In the genomic region with DNA sequence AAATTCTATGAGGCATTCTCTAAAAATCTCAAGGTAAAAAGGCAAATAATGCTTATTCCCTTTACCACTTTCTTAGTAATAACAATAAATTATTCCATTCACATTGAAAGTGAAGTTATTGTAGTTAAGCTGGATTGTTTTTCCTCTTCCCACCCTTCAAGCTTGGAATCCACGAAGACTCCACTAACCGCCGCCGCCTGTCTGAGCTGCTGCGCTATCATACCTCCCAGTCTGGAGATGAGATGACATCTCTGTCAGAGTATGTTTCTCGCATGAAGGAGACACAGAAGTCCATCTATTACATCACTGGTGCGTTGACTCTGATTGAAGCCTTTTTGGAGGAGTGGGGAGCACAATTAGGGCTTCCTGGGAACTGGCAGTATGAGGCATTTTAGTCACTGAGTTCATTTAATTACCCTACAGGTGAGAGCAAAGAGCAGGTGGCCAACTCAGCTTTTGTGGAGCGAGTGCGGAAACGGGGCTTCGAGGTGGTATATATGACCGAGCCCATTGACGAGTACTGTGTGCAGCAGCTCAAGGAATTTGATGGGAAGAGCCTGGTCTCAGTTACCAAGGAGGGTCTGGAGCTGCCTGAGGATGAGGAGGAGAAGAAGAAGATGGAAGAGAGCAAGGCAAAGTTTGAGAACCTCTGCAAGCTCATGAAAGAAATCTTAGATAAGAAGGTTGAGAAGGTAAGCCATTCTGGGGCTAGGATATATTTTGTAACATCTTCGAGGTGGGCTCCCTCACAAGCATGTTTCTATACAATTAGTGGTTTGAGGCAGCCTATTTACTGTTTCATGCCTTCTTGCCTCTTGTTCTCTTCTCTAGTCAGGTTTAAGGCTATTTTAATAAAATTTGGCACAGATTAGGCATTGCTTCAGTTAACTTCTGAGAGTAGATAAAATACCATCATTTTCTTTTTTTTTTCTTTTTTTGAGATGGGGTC, we compare ENCODE assay signal across 16 cellular contexts. TPM values are rescaled to one million over a fixed set of nuclear protein-coding genes. Genes with fewer than 3 reads are reported as not detected.
DNase-seq lines count a peak whose midpoint lies in the region; ATAC-seq and TF ChIP-seq lines count a peak whose summit lies in the region.
"Had no signal": no experiment of that assay in that cellular context is flagged by ENCODE, and none has a peak within 500 bp of the region (broad histone marks: within the 10 kb centered on the region; RNA-seq: fewer than 3 reads in every experiment).

No MANE protein-coding gene starts in this region.

- H3K79me2 ChIP-seq in osteoblast (ENCODE audit: insufficient read depth, low read length): peaks cover 88% of the 10 kb centered on the region

- H3K4me3 Mint-ChIP-seq in activated CD4-positive, alpha-beta T cell treated with anti-CD3 and anti-CD28 coated beads for 36 hours: peak overlapping the region; percentile 97
- H3K4me3 Mint-ChIP-seq in IgD-negative memory B cell: peak overlapping the region in 1 of 4 donors; percentile 95
- peak overlapping the region; percentile 100 for H3K4me3 Mint-ChIP-seq in activated naive CD8-positive, alpha-beta T cell treated with anti-CD3 and anti-CD28 coated beads, Interleukin-2, amount 50 U/mL, for 24 hours

- no peak overlapping the region for H3K27ac ChIP-seq in osteoblast (ENCODE audit: low read depth, low read length)
- H3K27ac ChIP-seq: coronary artery had no signal

- H3K9me3 Mint-ChIP-seq in activated CD4-positive, alpha-beta T cell treated with anti-CD3 and anti-CD28 coated beads for 36 hours (ENCODE audit: low read depth): no peaks in the 10 kb centered on the region
- H3K9me3 Mint-ChIP-seq in IgD-negative memory B cell: no peaks in the 10 kb centered on the region
- no peaks in the 10 kb centered on the region for H3K9me3 Mint-ChIP-seq in activated naive CD8-positive, alpha-beta T cell treated with anti-CD3 and anti-CD28 coated beads, Interleukin-2, amount 50 U/mL, for 24 hours

- TF ChIP-seq CTCF in osteoblast (IDR thresholded peaks at IDR 0.05; ENCODE audit: extremely low read depth, low read depth, low read length) (no peak), GM13976 (IDR thresholded peaks at IDR 0.05; ENCODE audit: borderline replicate concordance, control extremely low read depth, extremely low read depth, insufficient read depth, missing control alignments) (no peak)

- no peaks in the 10 kb centered on the region for H3K27me3 Mint-ChIP-seq in activated CD4-positive, alpha-beta T cell treated with anti-CD3 and anti-CD28 coated beads for 36 hours
- peaks cover 2% of the 10 kb centered on the region for H3K27me3 Mint-ChIP-seq in IgD-negative memory B cell
- H3K27me3 Mint-ChIP-seq in activated naive CD8-positive, alpha-beta T cell treated with anti-CD3 and anti-CD28 coated beads, Interleukin-2, amount 50 U/mL, for 24 hours: peaks cover 3% of the 10 kb centered on the region

- H3K27me3 ChIP-seq in osteoblast (ENCODE audit: insufficient read depth, low read length): no peaks in the 10 kb centered on the region

- peak overlapping the region; percentile 44 for H3K27ac Mint-ChIP-seq in activated CD4-positive, alpha-beta T cell treated with anti-CD3 and anti-CD28 coated beads for 36 hours
- peak overlapping the region; percentile 1 to 98 (median 71) for H3K27ac Mint-ChIP-seq in IgD-negative memory B cell
- peak overlapping the region; percentile 100 for H3K27ac Mint-ChIP-seq in activated naive CD8-positive, alpha-beta T cell treated with anti-CD3 and anti-CD28 coated beads, Interleukin-2, amount 50 U/mL, for 24 hours

- POLR2A ChIA-PET in activated CD4-positive, alpha-beta T cell treated with anti-CD3 and anti-CD28 coated beads for 36 hours (lab: Charles Lee): interaction anchor here (0.7 to 0.9 kb wide), 2 partner anchors 60 to 152 kb away, joined by 3 read pairs; no protein-coding TSS in a partner anchor

- H3K36me3 ChIP-seq in osteoblast (ENCODE audit: insufficient read depth, low read length): peaks cover 73% of the 10 kb centered on the region

- no peak overlapping the region for H3K4me2 ChIP-seq in osteoblast (ENCODE audit: insufficient read depth, low read length)

- H3K9me3 ChIP-seq in osteoblast (ENCODE audit: low read depth, low read length): no peaks in the 10 kb centered on the region

- H4K20me1 ChIP-seq in osteoblast (ENCODE audit: insufficient read depth, low read length): peaks cover 90% of the 10 kb centered on the region

- H3K4me1 ChIP-seq in osteoblast (ENCODE audit: insufficient read depth, low read length): peaks cover 30% of the 10 kb centered on the region

- H3K4me1 Mint-ChIP-seq in activated CD4-positive, alpha-beta T cell treated with anti-CD3 and anti-CD28 coated beads for 36 hours: peaks cover 70% of the 10 kb centered on the region
- peaks cover 47 to 64% (median 49%) of the 10 kb centered on the region in 3 donors for H3K4me1 Mint-ChIP-seq in IgD-negative memory B cell
- H3K4me1 Mint-ChIP-seq in activated naive CD8-positive, alpha-beta T cell treated with anti-CD3 and anti-CD28 coated beads, Interleukin-2, amount 50 U/mL, for 24 hours: peaks cover 87% of the 10 kb centered on the region

- no peak overlapping the region for H3K4me3 ChIP-seq in osteoblast (ENCODE audit: insufficient read depth, low read length)
- H3K4me3 ChIP-seq: coronary artery had no signal

- in situ Hi-C loops in GM13976 (cut with MboI; ENCODE audit: low sequenced_read_pairs, unreplicated experiment): no loop called here

- H2AFZ ChIP-seq in osteoblast (ENCODE audit: low read length): no peak overlapping the region

- peaks cover 82% of the 10 kb centered on the region for H3K36me3 Mint-ChIP-seq in activated CD4-positive, alpha-beta T cell treated with anti-CD3 and anti-CD28 coated beads for 36 hours (ENCODE audit: low read depth)
- peaks cover 10% of the 10 kb centered on the region for H3K36me3 Mint-ChIP-seq in IgD-negative memory B cell
- H3K36me3 Mint-ChIP-seq in activated naive CD8-positive, alpha-beta T cell treated with anti-CD3 and anti-CD28 coated beads, Interleukin-2, amount 50 U/mL, for 24 hours (ENCODE audit: low read depth): peaks cover 80% of the 10 kb centered on the region

- intact Hi-C loops in activated CD4-positive, alpha-beta T cell treated with anti-CD3 and anti-CD28 coated beads for 36 hours (cut with DNase I, micrococcal nuclease): no loop called here

- no peak for ATAC-seq in activated CD4-positive, alpha-beta T cell treated with anti-CD3 and anti-CD28 coated beads for 36 hours
- ATAC-seq in activated naive CD8-positive, alpha-beta T cell treated with anti-CD3 and anti-CD28 coated beads, Interleukin-2, amount 50 U/mL, for 24 hours: no peak
- no peak for ATAC-seq in HG03354 (IDR thresholded peaks at IDR 0.05; ENCODE audit: poor library complexity, severe bottlenecking, unreplicated experiment)
- no peak for ATAC-seq in HG02642 (IDR thresholded peaks at IDR 0.05; ENCODE audit: poor library complexity, unreplicated experiment)

- CTCF ChIA-PET in activated CD4-positive, alpha-beta T cell treated with anti-CD3 and anti-CD28 coated beads for 36 hours (lab: Charles Lee): interaction anchor here (1.3 to 3.0 kb wide), 4 partner anchors 10 to 80 kb away, joined by 4 to 10 read pairs (median 8); no protein-coding TSS in a partner anchor

- DNase-seq in activated CD4-positive, alpha-beta T cell treated with anti-CD3 and anti-CD28 coated beads for 36 hours: no peak
- DNase-seq in activated CD4-positive, alpha-beta T cell treated with anti-CD3 and anti-CD28 coated beads, Interleukin-2, amount 50 U/mL, for 48 hours: no peak
- no peak for DNase-seq in activated naive CD8-positive, alpha-beta T cell treated with anti-CD3 and anti-CD28 coated beads, Interleukin-2, amount 50 U/mL, for 24 hours
- DNase-seq in osteoblast (ENCODE audit: insufficient read length, low spot score, missing footprints) (peak; percentile 23), GM13976 (ENCODE audit: low spot score) (no peak)
- DNase-seq: activated CD4-positive, CD25-positive, alpha-beta regulatory T cell; DMS53; GOT3; mammary epithelial cell; NCI-H1694 treated with DMSO at 0.1 percent for 48 hours; NCI-H524 treated with DMSO at 0.1 percent for 48 hours; SHP77 treated with DMSO at 0.1 percent for 48 hours had no signal

RNA-seq across cellular contexts. Expression of a gene that starts 4.9 kb away (rescaled TPM):
- 1,000 to 10,000 TPM; 2,120 to 2,263 TPM for total RNA-seq in activated CD4-positive, alpha-beta T cell treated with anti-CD3 and anti-CD28 coated beads for 36 hours
- 435 TPM for polyA plus RNA-seq in IgD-negative memory B cell
- total RNA-seq in osteoblast: 676 and 702 TPM in 2 replicates

RNA-seq across cellular contexts. Expression of a gene that starts 5.5 kb away (rescaled TPM):
- 10 to 100 TPM; 14.1 TPM for total RNA-seq in activated CD4-positive, alpha-beta T cell treated with anti-CD3 and anti-CD28 coated beads for 36 hours
- polyA plus RNA-seq in IgD-negative memory B cell: 42.6 TPM
- total RNA-seq in osteoblast: 86.0 and 94.1 TPM in 2 replicates

RNA-seq across cellular contexts. Expression of a gene that starts 13.5 kb away (rescaled TPM):
- total RNA-seq in activated CD4-positive, alpha-beta T cell treated with anti-CD3 and anti-CD28 coated beads for 36 hours: 10 to 100 TPM; 17.2 to 19.9 TPM
- polyA plus RNA-seq in IgD-negative memory B cell: 23.5 TPM
- 3.2 and 4.7 TPM in 2 replicates for total RNA-seq in osteoblast

RNA-seq across cellular contexts. Expression of a gene that starts 18.4 kb away (rescaled TPM):
- total RNA-seq in activated CD4-positive, alpha-beta T cell treated with anti-CD3 and anti-CD28 coated beads for 36 hours: under 1 TPM in 1 of 2 experiments, not detected in 1; 0.09 TPM
- polyA plus RNA-seq in IgD-negative memory B cell: not detected
- not detected in 2 replicates for total RNA-seq in osteoblast
- total RNA-seq: mammary epithelial cell had no signal

RNA-seq across cellular contexts. Expression of a gene that starts 28.5 kb away (rescaled TPM):
- 10 to 100 TPM; 59.8 to 98.3 TPM for total RNA-seq in activated CD4-positive, alpha-beta T cell treated with anti-CD3 and anti-CD28 coated beads for 36 hours
- polyA plus RNA-seq in IgD-negative memory B cell: 5.4 TPM
- 8.0 and 10.0 TPM in 2 replicates for total RNA-seq in osteoblast

Comparison
In these comparisons a context has a peak if more than half of its experiments do, and no peak if none do; other contexts are left out.
1. H3K27ac Mint-ChIP-seq: peak in every context shown above with its lines; median percentile 100 in activated naive CD8-positive, alpha-beta T cell treated with anti-CD3 and anti-CD28 coated beads, Interleukin-2, amount 50 U/mL, for 24 hours; 71 in IgD-negative memory B cell; 44 in activated CD4-positive, alpha-beta T cell treated with anti-CD3 and anti-CD28 coated beads for 36 hours.